9 cellular contexts compared by ENCODE assay signal in genomic region chr9:23288545-23288944, GRCh38.
"Had no signal": no experiment of that assay in that cellular context is flagged by ENCODE, and none has a peak within 500 bp of the region (broad histone marks: within the 10 kb centered on the region; RNA-seq: fewer than 3 reads in every experiment).

No MANE protein-coding gene starts in this region.

- H3K4me3 Mint-ChIP-seq: HFFc6 had no signal

- FAIRE-seq: K562 had no signal

- ATAC-seq: HCT116, K562 had no signal

- DNase-seq: GM23248, GOT3, H7, HFFc6, IMR-90 had no signal

- H3K4me3 ChIP-seq: GM23248, HAP-1, K562 had no signal

- H3K36me3 ChIP-seq: HAP-1 had no signal

- H3K9me3 ChIP-seq: HAP-1 had no signal

- H3K27ac ChIP-seq: GM23248, HL-60 had no signal

- H3K27ac Mint-ChIP-seq: HFFc6 had no signal
